In genomic region chr4:7461171-7461570, GRCh38 we compare ENCODE assay signal across 1 cellular context.
TF ChIP-seq lines count a peak whose summit lies in the region.

No MANE protein-coding gene starts in this region.

TF ChIP-seq in K562, 482 proteins besides CTCF, POLR2A, EP300 and RAD21 (continued from another document):
- TF ChIP-seq ETS1 (conservative IDR thresholded peaks at IDR 0.05; ENCODE audit: control insufficient read depth, low read depth, low read length), result no peak
